Comparison of ENCODE assay signal across 14 cellular contexts in the genomic region with DNA sequence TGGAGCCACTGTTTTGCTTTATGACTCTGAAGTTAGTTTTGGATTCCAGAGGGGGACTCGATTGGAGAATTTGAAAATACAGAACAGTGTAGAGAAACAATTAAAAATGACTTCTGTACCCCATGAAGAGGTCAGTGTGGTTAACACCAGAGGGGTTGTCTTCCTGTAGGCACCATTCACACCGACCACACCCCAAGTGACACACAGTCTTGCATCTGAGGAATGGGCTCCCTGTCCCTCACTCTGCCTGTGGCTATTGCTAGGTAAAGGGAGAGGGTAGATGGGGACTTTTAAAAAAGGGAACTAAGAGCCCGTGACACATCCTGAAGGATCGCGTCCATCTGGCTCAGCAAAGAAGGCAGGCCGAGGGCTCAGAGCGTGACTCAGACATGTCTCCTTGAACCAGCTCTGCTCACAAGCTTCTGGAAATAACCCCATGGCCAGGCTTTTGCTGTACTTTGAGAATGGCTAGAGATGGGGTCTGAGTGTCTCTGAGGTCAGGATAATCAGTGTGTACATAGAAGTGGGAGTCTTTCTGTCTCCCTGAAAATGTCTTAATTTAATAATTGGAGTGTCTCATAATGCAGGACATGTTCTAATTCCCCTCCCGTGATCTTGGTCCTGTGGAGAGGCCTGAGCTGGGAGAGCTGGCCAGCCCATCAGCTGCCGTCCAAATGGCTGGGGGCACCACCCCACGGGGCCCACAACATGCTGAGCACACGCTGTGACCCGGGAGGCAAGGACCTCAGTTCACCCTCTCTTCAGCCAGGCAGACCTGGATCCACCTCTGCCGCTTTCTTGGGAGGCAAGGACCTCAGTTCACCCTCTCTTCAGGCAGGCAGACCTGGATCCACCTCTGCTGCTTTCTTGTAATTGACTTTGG. TPM values are rescaled to one million over a fixed set of nuclear protein-coding genes. Genes with fewer than 3 reads are reported as not detected.
DNase-seq lines count a peak whose midpoint lies in the region; ATAC-seq lines count a peak whose summit lies in the region.
"Had no signal": no experiment of that assay in that cellular context is flagged by ENCODE, and none has a peak within 500 bp of the region (broad histone marks: within the 10 kb centered on the region; RNA-seq: fewer than 3 reads in every experiment).

No MANE protein-coding gene starts in this region.

- H3K36me3 Mint-ChIP-seq in activated T-helper 17 cell treated with anti-CD3 and anti-CD28 coated beads, Interleukin-2, amount 50 U/mL, for 72 hours (ENCODE audit: low read depth), result no peaks in the 10 kb centered on the region
- H3K36me3 Mint-ChIP-seq: CD4-positive, CD25-positive, alpha-beta regulatory T cell had no signal

- no peaks in the 10 kb centered on the region for H3K4me1 Mint-ChIP-seq in activated T-helper 17 cell treated with anti-CD3 and anti-CD28 coated beads, Interleukin-2, amount 50 U/mL, for 72 hours
- H3K4me1 Mint-ChIP-seq: CD4-positive, CD25-positive, alpha-beta regulatory T cell; nephron had no signal

- peak; percentile 93 for DNase-seq in AG20443 (ENCODE audit: low spot score)
- peak; percentile 34 for DNase-seq in HT1080 (ENCODE audit: low read depth)
- peak; percentile 67 for DNase-seq in myocyte (ENCODE audit: low read depth)
- DNase-seq in COLO829 (ENCODE audit: low spot score), result no peak
- DNase-seq in AML-193 (lab: John Stamatoyannopoulos, UW), result no peak
- no peak for DNase-seq in DMS153 (lab: John Stamatoyannopoulos, UW)
- DNase-seq: activated T-cell treated with anti-CD3 and anti-CD28 coated beads, Interleukin-2, amount 50 U/mL, for 24 hours; brain microvascular endothelial cell; CD4-positive, CD25-positive, alpha-beta regulatory T cell; NCI-H2081 treated with DMSO at 0.1 percent for 48 hours had no signal

- H3K27ac Mint-ChIP-seq in activated T-helper 17 cell treated with anti-CD3 and anti-CD28 coated beads, Interleukin-2, amount 50 U/mL, for 72 hours, result no peak overlapping the region
- H3K27ac Mint-ChIP-seq: activated T-cell treated with anti-CD3 and anti-CD28 coated beads, Interleukin-2, amount 50 U/mL, for 24 hours; CD4-positive, CD25-positive, alpha-beta regulatory T cell; nephron had no signal

- H3K27me3 Mint-ChIP-seq in activated T-helper 17 cell treated with anti-CD3 and anti-CD28 coated beads, Interleukin-2, amount 50 U/mL, for 72 hours, result no peaks in the 10 kb centered on the region
- H3K27me3 Mint-ChIP-seq: activated T-cell treated with anti-CD3 and anti-CD28 coated beads, Interleukin-2, amount 50 U/mL, for 24 hours had no signal

- H3K4me3 Mint-ChIP-seq in activated T-helper 17 cell treated with anti-CD3 and anti-CD28 coated beads, Interleukin-2, amount 50 U/mL, for 72 hours, result no peak overlapping the region
- H3K4me3 Mint-ChIP-seq: activated T-cell treated with anti-CD3 and anti-CD28 coated beads, Interleukin-2, amount 50 U/mL, for 24 hours; CD4-positive, CD25-positive, alpha-beta regulatory T cell; nephron had no signal

- peak; percentile 19 for ATAC-seq in activated T-helper 17 cell treated with anti-CD3 and anti-CD28 coated beads, Interleukin-2, amount 50 U/mL, for 72 hours (replicated peaks)
- no peak for ATAC-seq in HG03460 (IDR thresholded peaks at IDR 0.05; ENCODE audit: unreplicated experiment)

- H3K9me3 Mint-ChIP-seq in activated T-helper 17 cell treated with anti-CD3 and anti-CD28 coated beads, Interleukin-2, amount 50 U/mL, for 72 hours, result no peaks in the 10 kb centered on the region
- H3K9me3 Mint-ChIP-seq: activated T-cell treated with anti-CD3 and anti-CD28 coated beads, Interleukin-2, amount 50 U/mL, for 24 hours; nephron had no signal

RNA-seq across cellular contexts. Expression of gene SGSM1, which starts 39.3 kb away (rescaled TPM):
- not detected in 2 replicates for total RNA-seq in HT1080 (2014; rRNA removed; shearing (Covaris generic))
- polyA plus RNA-seq in HT1080 (2015; cell fraction: cytosol; rRNA removed), result not detected in 2 replicates
- not detected in 2 replicates for polyA plus RNA-seq in HT1080 (2015; cell fraction: nucleus; rRNA removed)
- 1 to 10 TPM in 1 of 2 donors, under 1 TPM in 1; 0.52 to 1.3 TPM for total RNA-seq in activated T-helper 17 cell treated with anti-CD3 and anti-CD28 coated beads, Interleukin-2, amount 50 U/mL, for 72 hours
- not detected in 2 replicates for total RNA-seq in myocyte
- not detected for polyA plus RNA-seq in myocyte (2012)
- polyA plus RNA-seq: keratinocyte had no signal

Comparison
In these comparisons a context has a peak if more than half of its experiments do, and no peak if none do; other contexts are left out.
1. DNase-seq: peak in AG20443 (single experiment), HT1080 (single experiment) and myocyte (single experiment); none in COLO829 (single experiment), AML-193 (0 of 2) and DMS153 (single experiment).